Comparison of ENCODE assay signal across 13 cellular contexts in genomic region chr6:15274696-15275387, GRCh38. TPM values are rescaled to one million over a fixed set of nuclear protein-coding genes. Genes with fewer than 3 reads are reported as not detected.
DNase-seq lines count a peak whose midpoint lies in the region; ATAC-seq, FAIRE-seq and TF ChIP-seq lines count a peak whose summit lies in the region.
"Had no signal": no experiment of that assay in that cellular context is flagged by ENCODE, and none has a peak within 500 bp of the region (broad histone marks: within the 10 kb centered on the region; RNA-seq: fewer than 3 reads in every experiment).

No MANE protein-coding gene starts in this region.

- no peak overlapping the region for H3K9ac ChIP-seq in HUES48 (ENCODE audit: low read depth, low read length)
- no peak overlapping the region for H3K9ac ChIP-seq in HepG2 (ENCODE audit: insufficient read depth, low read depth, low read length)
- H3K9ac ChIP-seq in smooth muscle cell (ENCODE audit: low read depth), result no peak overlapping the region
- H3K9ac ChIP-seq: BLaER1 had no signal

- H3K79me2 ChIP-seq in HepG2 (ENCODE audit: insufficient read depth, low read length) (peaks cover 80% of the 10 kb centered on the region), smooth muscle cell (ENCODE audit: low read depth) (peaks cover 89% of the 10 kb centered on the region)

- H3K36me3 ChIP-seq in HUES48 (ENCODE audit: control insufficient read depth, insufficient read depth, low read length) (peaks cover 27% of the 10 kb centered on the region), body of pancreas (replicated peaks in 1 of 2; ENCODE audit: insufficient read depth in 1 of 2, low read depth in 2 of 2) (no peaks in the 10 kb centered on the region), HepG2 (replicated peaks in 1 of 2; ENCODE audit: control insufficient read depth in 1 of 2, insufficient read depth in 2 of 2, low read length in 2 of 2) (no peaks in the 10 kb centered on the region), smooth muscle cell (ENCODE audit: low read depth) (no peaks in the 10 kb centered on the region), mucosa of descending colon (ENCODE audit: low read depth) (no peaks in the 10 kb centered on the region)

- TF ChIP-seq POLR2A in body of pancreas (IDR thresholded peaks at IDR 0.05) (no peak), HepG2 (IDR thresholded peaks at IDR 0.05; ENCODE audit: insufficient read depth in 1 of 2, low read depth in 2 of 2, low read length in 2 of 2) (no peak)

- TF ChIP-seq CTCF in AG04450 (IDR thresholded peaks at IDR 0.05; ENCODE audit: low read depth, low read length) (peak; percentile 33), body of pancreas (IDR thresholded peaks at IDR 0.05) (peak in 4 of 7 experiments; percentile 17 to 28 (median 22)), HepG2 (CRISPR knock-in tag; IDR thresholded peaks at IDR 0.05) (peak; percentile 35), smooth muscle cell (IDR thresholded peaks at IDR 0.05; ENCODE audit: borderline replicate concordance, insufficient read depth, poor library complexity, severe bottlenecking) (no peak), progenitor cell of endocrine pancreas (IDR thresholded peaks at IDR 0.05; ENCODE audit: unreplicated experiment) (no peak), mucosa of descending colon (IDR thresholded peaks at IDR 0.05) (no peak)

- no TSS peak for BruUV-seq in HepG2 (replicated peaks; lab: Mats Ljungman, UMichigan)

- H3K36me3 Mint-ChIP-seq in progenitor cell of endocrine pancreas (ENCODE audit: insufficient read depth), result no peaks in the 10 kb centered on the region

- in situ Hi-C loops in HepG2 (cut with HindIII; ENCODE audit: extremely low pct_ligation_motif_present, low pct_unique_long_range_greater_than_20kb), result no loop called here

- CTCF ChIA-PET in AG04450 (lab: Charles Lee), result interaction anchor here (0.6 kb wide), 1 partner anchor 1268 kb away, joined by 4 read pairs; no protein-coding TSS in a partner anchor
- CTCF ChIA-PET in HepG2 (lab: Yijun Ruan, JAX; ENCODE audit: low intra/inter-chr PET ratio, low total read pairs), result no interaction called here

- H3F3A ChIP-seq in smooth muscle cell (ENCODE audit: low read depth), result no peaks in the 10 kb centered on the region

- H4K20me1 ChIP-seq in HepG2 (ENCODE audit: insufficient read depth, low read length) (no peaks in the 10 kb centered on the region), smooth muscle cell (ENCODE audit: low read depth) (peaks cover 99% of the 10 kb centered on the region)

- 0 out of 2 replicates have a peak, but pooled peaks have one; percentile 13 for TF ChIP-seq RAD21 in HepG2 (CRISPR knock-in tag; IDR thresholded peaks at IDR 0.05)

- H3K27ac ChIP-seq in AG04450 (ENCODE audit: low read depth, low read length) (no peak overlapping the region), HUES48 (ENCODE audit: low read depth, low read length) (peak overlapping the region; percentile 16), body of pancreas (no peak overlapping the region), HepG2 (ENCODE audit: extremely low read length, insufficient read depth, low read length) (no peak overlapping the region), smooth muscle cell (ENCODE audit: low read depth) (no peak overlapping the region)
- H3K27ac ChIP-seq: BLaER1 had no signal

- H3K4me3 ChIP-seq in AG04450 (ENCODE audit: low read depth, low read length) (no peak overlapping the region), HUES48 (ENCODE audit: low read depth, low read length) (no peak overlapping the region), body of pancreas (no peak overlapping the region), HepG2 (replicated peaks in 1 of 3; ENCODE audit: insufficient read depth in 1 of 3, low read depth in 2 of 3, low read length in 3 of 3) (no peak overlapping the region), smooth muscle cell (no peak overlapping the region), mucosa of descending colon (no peak overlapping the region)
- H3K4me3 ChIP-seq: BLaER1 had no signal

- POLR2A ChIA-PET in AG04450 (lab: Yijun Ruan, JAX) (no interaction called here), HepG2 (lab: Yijun Ruan, JAX) (interaction anchor here (0.9 kb wide), 1 partner anchor 8 kb away, joined by 5 read pairs; no protein-coding TSS in a partner anchor)

- H3K9me3 ChIP-seq in AG04450 (ENCODE audit: control insufficient read depth, insufficient read depth, low read length) (no peaks in the 10 kb centered on the region), HUES48 (ENCODE audit: control insufficient read depth, insufficient read depth, low read length) (no peaks in the 10 kb centered on the region), body of pancreas (no peaks in the 10 kb centered on the region), HepG2 (ENCODE audit: low read length) (no peaks in the 10 kb centered on the region), smooth muscle cell (replicated peaks; ENCODE audit: low read depth) (no peaks in the 10 kb centered on the region), mucosa of descending colon (no peaks in the 10 kb centered on the region)
- H3K9me3 ChIP-seq: BLaER1 had no signal

- peaks cover 22% of the 10 kb centered on the region for H3K4me1 Mint-ChIP-seq in progenitor cell of endocrine pancreas (ENCODE audit: low read depth)

- no peaks in the 10 kb centered on the region for H3K9me3 Mint-ChIP-seq in progenitor cell of endocrine pancreas (ENCODE audit: low read depth)
- H3K9me3 Mint-ChIP-seq: activated T-helper 1 cell treated with anti-CD3 and anti-CD28 coated beads, Interleukin-12 subunit alpha, Interleukin-12 subunit beta, Interleukin-2, Interleukin-4 antibody, amounts not matched to agents 30 ng/mL and 10 ng/mL and 1 ng/mL, durations not matched to agents 14 hours and 24 hours and 36 hours had no signal

- no peak for ATAC-seq in body of pancreas
- no peak for ATAC-seq in HepG2
- no peak for ATAC-seq in mucosa of descending colon
- ATAC-seq: activated CD4-positive, alpha-beta T cell treated with anti-CD3 and anti-CD28 coated beads for 36 hours had no signal

- DNase-seq in AG04450 (ENCODE audit: low read depth, low spot score) (no peak), body of pancreas (no peak), HepG2 (ENCODE audit: low spot score) (no peak), CD1c-positive myeloid dendritic cell (ENCODE audit: extremely low spot score) (no peak), smooth muscle cell (lab: John Stamatoyannopoulos, UW; ENCODE audit: unreplicated experiment) (no peak), progenitor cell of endocrine pancreas (ENCODE audit: low spot score, unreplicated experiment) (no peak), mucosa of descending colon (no peak)
- DNase-seq: activated CD4-positive, alpha-beta T cell treated with anti-CD3 and anti-CD28 coated beads for 36 hours; cerebellar nuclear complex; SW 1271 had no signal

- TF ChIP-seq EP300 in HepG2 (IDR thresholded peaks at IDR 0.05; ENCODE audit: low read depth in 2 of 2, low read length in 2 of 2) (no peak), HepG2 (CRISPR knock-in tag; IDR thresholded peaks at IDR 0.05; ENCODE audit: borderline replicate concordance) (no peak)

- H3K4me3 Mint-ChIP-seq in progenitor cell of endocrine pancreas (ENCODE audit: low read depth), result no peak overlapping the region
- H3K4me3 Mint-ChIP-seq: activated CD4-positive, alpha-beta T cell treated with anti-CD3 and anti-CD28 coated beads for 36 hours; activated T-helper 1 cell treated with anti-CD3 and anti-CD28 coated beads, Interleukin-12 subunit alpha, Interleukin-12 subunit beta, Interleukin-2, Interleukin-4 antibody, amounts not matched to agents 30 ng/mL and 10 ng/mL and 1 ng/mL, durations not matched to agents 14 hours and 24 hours and 36 hours had no signal

- H3K27me3 ChIP-seq in AG04450 (ENCODE audit: control insufficient read depth, insufficient read depth, low read length) (no peaks in the 10 kb centered on the region), HUES48 (ENCODE audit: control insufficient read depth, insufficient read depth, low read length) (no peaks in the 10 kb centered on the region), body of pancreas (no peaks in the 10 kb centered on the region), HepG2 (ENCODE audit: control insufficient read depth in 1 of 2, insufficient read depth in 2 of 2, low read length in 2 of 2) (no peaks in the 10 kb centered on the region), smooth muscle cell (ENCODE audit: low read depth) (no peaks in the 10 kb centered on the region)
- H3K27me3 ChIP-seq: BLaER1 had no signal

- H2AFZ ChIP-seq in HepG2 (ENCODE audit: low read length) (no peak overlapping the region), smooth muscle cell (ENCODE audit: low read depth) (no peak overlapping the region)

- 58 to 81% methylated on average over 2 of the region's 2 CpGs for WGBS in body of pancreas, 2 donors
- 92% methylated on average over 2 of the region's 2 CpGs for WGBS in HepG2 (ENCODE audit: low lambda C conversion rate)
- 93% methylated on average over 2 of the region's 2 CpGs for WGBS in smooth muscle cell (ENCODE audit: low lambda C conversion rate)

- H3K4me1 ChIP-seq in HUES48 (ENCODE audit: control insufficient read depth, insufficient read depth, low read length) (peaks cover 74% of the 10 kb centered on the region), body of pancreas (peaks cover 17% of the 10 kb centered on the region), HepG2 (ENCODE audit: insufficient read depth, low read length) (peaks cover 64% of the 10 kb centered on the region), smooth muscle cell (ENCODE audit: low read depth) (no peaks in the 10 kb centered on the region), mucosa of descending colon (ENCODE audit: low read depth) (peaks cover 14% of the 10 kb centered on the region)

- intact Hi-C loops in body of pancreas (cut with DNase I), result no loop called here
- intact Hi-C loops in HepG2 (cut with micrococcal nuclease; ENCODE audit: unreplicated experiment), result no loop called here
- intact Hi-C loops in mucosa of descending colon (cut with DNase I, micrococcal nuclease), result no loop called here

- no peak overlapping the region for H3K4me2 ChIP-seq in HepG2 (ENCODE audit: low read depth, low read length)
- H3K4me2 ChIP-seq in smooth muscle cell, result no peak overlapping the region

- peak; percentile 47 for FAIRE-seq in HepG2 (lab: Jason Lieb, UNC)

- no peak overlapping the region for H3K27ac Mint-ChIP-seq in progenitor cell of endocrine pancreas
- H3K27ac Mint-ChIP-seq: activated CD4-positive, alpha-beta T cell treated with anti-CD3 and anti-CD28 coated beads for 36 hours; activated T-helper 1 cell treated with anti-CD3 and anti-CD28 coated beads, Interleukin-12 subunit alpha, Interleukin-12 subunit beta, Interleukin-2, Interleukin-4 antibody, amounts not matched to agents 30 ng/mL and 10 ng/mL and 1 ng/mL, durations not matched to agents 14 hours and 24 hours and 36 hours had no signal

- no peaks in the 10 kb centered on the region for H3K27me3 Mint-ChIP-seq in progenitor cell of endocrine pancreas
- H3K27me3 Mint-ChIP-seq: activated CD4-positive, alpha-beta T cell treated with anti-CD3 and anti-CD28 coated beads for 36 hours had no signal

RNA-seq across cellular contexts. Expression of gene JARID2, which starts 29.0 kb away (rescaled TPM):
- 9.7 and 10.2 TPM in 2 replicates for polyA plus RNA-seq in AG04450 (2011; rRNA removed)
- 16.3 and 17.6 TPM in 2 replicates for polyA minus RNA-seq in AG04450 (2011; rRNA and poly(A)+ RNA removed)
- total RNA-seq in body of pancreas, result 1 to 10 TPM; 3.6 to 4.6 TPM
- total RNA-seq in HepG2 (2016; rRNA removed; fragmentation: Illumina TruSeq; extraction: Trizol), result 10.0 and 10.3 TPM in 2 replicates
- 1.0 and 1.4 TPM in 2 replicates for total RNA-seq in HepG2 (2016; cell fraction: cytosol; rRNA removed; fragmentation: Illumina TruSeq; extraction: Trizol; ENCODE audit: low read depth)
- 9.6 and 10.6 TPM in 2 replicates for total RNA-seq in HepG2 (2016; cell fraction: insoluble cytoplasmic fraction; rRNA removed; fragmentation: Illumina TruSeq; extraction: Trizol)
- total RNA-seq in HepG2 (2016; cell fraction: membrane; rRNA removed; fragmentation: Illumina TruSeq; extraction: Trizol), result 2.7 and 2.8 TPM in 2 replicates
- total RNA-seq in HepG2 (2016; cell fraction: nucleus; rRNA removed; fragmentation: Illumina TruSeq; extraction: Trizol), result 10.4 and 13.0 TPM in 2 replicates
- 7.5 TPM in 2 replicates for polyA plus RNA-seq in HepG2 (2011; rRNA removed)
- polyA plus RNA-seq in HepG2 (2011; cell fraction: cytosol; rRNA removed), result 5.9 and 6.7 TPM in 2 replicates
- 11.8 and 13.9 TPM in 2 replicates for polyA plus RNA-seq in HepG2 (2011; cell fraction: nucleus; rRNA removed)
- polyA plus RNA-seq in HepG2 (2012), result 7.9 and 9.2 TPM in 2 replicates
- 0.23 and 0.37 TPM in 2 replicates for polyA plus RNA-seq in HepG2 (2016; cell fraction: cytosol; fragmentation: Illumina TruSeq; extraction: Trizol; ENCODE audit: low read depth)
- 8.5 and 10.1 TPM in 2 replicates for polyA plus RNA-seq in HepG2 (2016; cell fraction: insoluble cytoplasmic fraction; fragmentation: Illumina TruSeq; extraction: Trizol; ENCODE audit: low read depth)
- polyA plus RNA-seq in HepG2 (2016; cell fraction: membrane; fragmentation: Illumina TruSeq; extraction: Trizol; ENCODE audit: low read depth), result 1.2 and 1.3 TPM in 2 replicates
- polyA plus RNA-seq in HepG2 (2016; cell fraction: nucleus; fragmentation: Illumina TruSeq; extraction: Trizol; ENCODE audit: insufficient read depth, low read depth), result 13.6 and 14.4 TPM in 2 replicates
- polyA minus RNA-seq in HepG2 (2011; rRNA and poly(A)+ RNA removed; ENCODE audit: low replicate concordance), result 8.4 and 12.4 TPM in 2 replicates
- polyA minus RNA-seq in HepG2 (2011; cell fraction: cytosol; rRNA and poly(A)+ RNA removed), result 8.4 TPM in 2 replicates
- 20.6 and 22.3 TPM in 2 replicates for polyA minus RNA-seq in HepG2 (2011; cell fraction: nucleus; rRNA and poly(A)+ RNA removed)
- total RNA-seq in smooth muscle cell, result 10.2 TPM in 2 replicates
- 5.2 and 8.5 TPM in 2 replicates for polyA plus RNA-seq in smooth muscle cell
- total RNA-seq in progenitor cell of endocrine pancreas, result 60.9 and 65.6 TPM in 2 replicates
- total RNA-seq in mucosa of descending colon, result 10 to 100 TPM; 10.6 to 11.8 (median 11.4) TPM

Comparison
In these comparisons a context has a peak if more than half of its experiments do, and no peak if none do; other contexts are left out.
1. CTCF ChIP-seq: peak in AG04450 (single experiment), body of pancreas (4 of 7) and HepG2 (single experiment); none in smooth muscle cell (single experiment), progenitor cell of endocrine pancreas (single experiment) and mucosa of descending colon (single experiment).